18 cellular contexts compared by ENCODE assay signal in the genomic region with DNA sequence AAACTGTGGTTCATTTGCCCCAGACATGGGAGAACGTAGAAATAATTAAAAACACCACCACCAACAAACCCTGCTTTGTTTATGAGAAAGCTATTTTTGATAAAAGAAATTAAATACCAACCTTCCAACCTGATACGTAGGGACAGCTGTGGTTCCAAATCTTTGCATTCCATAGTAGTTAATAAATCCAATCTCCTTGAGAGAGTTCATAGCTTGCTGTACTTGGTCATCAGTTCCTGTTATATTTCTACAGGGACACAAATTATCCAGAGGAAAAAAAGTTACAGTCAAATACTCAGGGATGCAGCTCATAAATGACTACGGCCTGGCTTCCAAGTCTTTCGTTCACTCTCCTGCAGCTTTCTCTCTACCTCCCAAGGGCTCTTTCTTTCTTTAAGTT.
"Had no signal": no experiment of that assay in that cellular context is flagged by ENCODE, and none has a peak within 500 bp of the region (broad histone marks: within the 10 kb centered on the region; RNA-seq: fewer than 3 reads in every experiment).

No MANE protein-coding gene starts in this region.

- H3K4me1 ChIP-seq: esophagus squamous epithelium, right atrium auricular region, tibial nerve had no signal

- H3K9me3 ChIP-seq: esophagus squamous epithelium, right atrium auricular region, tibial nerve had no signal

- H3K4me3 ChIP-seq: cardiac muscle cell, esophagus squamous epithelium, right atrium auricular region, skin epidermis, tibial nerve had no signal

- H3K27me3 ChIP-seq: cardiac muscle cell, esophagus squamous epithelium, right atrium auricular region, tibial nerve had no signal

- H3K9me3 Mint-ChIP-seq: activated B cell treated with CpG ODN at 0.5 μM for 24 hours; activated CD4-positive, alpha-beta memory T cell treated with anti-CD3 and anti-CD28 coated beads for 36 hours; activated T-helper 1 cell treated with anti-CD3 and anti-CD28 coated beads, Interleukin-12 subunit alpha, Interleukin-12 subunit beta, Interleukin-2, Interleukin-4 antibody, amounts not matched to agents 30 ng/mL and 10 ng/mL and 1 ng/mL, durations not matched to agents 14 hours and 24 hours and 36 hours; effector memory CD8-positive, alpha-beta T cell; neural crest cell; stimulated activated naive CD8-positive, alpha-beta T cell treated with anti-CD3 and anti-CD28 coated beads, Interleukin-15, Interleukin-2, amounts not matched to agents 100 ng/mL and 50 ng/mL, for 24 hours had no signal

- H3K27ac ChIP-seq: cardiac muscle cell, esophagus squamous epithelium, right atrium auricular region, skin epidermis, tibial nerve had no signal

- H3K27me3 Mint-ChIP-seq: activated B cell treated with CpG ODN at 0.5 μM for 24 hours; activated CD4-positive, alpha-beta memory T cell treated with anti-CD3 and anti-CD28 coated beads for 36 hours; activated naive CD8-positive, alpha-beta T cell; effector memory CD8-positive, alpha-beta T cell; progenitor cell of endocrine pancreas; stimulated activated naive CD8-positive, alpha-beta T cell treated with anti-CD3 and anti-CD28 coated beads, Interleukin-15, Interleukin-2, amounts not matched to agents 100 ng/mL and 50 ng/mL, for 24 hours had no signal

- H3K4me1 Mint-ChIP-seq: activated B cell treated with CpG ODN at 0.5 μM for 24 hours, neural crest cell had no signal

- H3K4me3 Mint-ChIP-seq: activated B cell treated with CpG ODN at 0.5 μM for 24 hours; activated CD4-positive, alpha-beta memory T cell treated with anti-CD3 and anti-CD28 coated beads for 36 hours; activated naive CD8-positive, alpha-beta T cell; activated T-helper 1 cell treated with anti-CD3 and anti-CD28 coated beads, Interleukin-12 subunit alpha, Interleukin-12 subunit beta, Interleukin-2, Interleukin-4 antibody, amounts not matched to agents 30 ng/mL and 10 ng/mL and 1 ng/mL, durations not matched to agents 14 hours and 24 hours and 36 hours; effector memory CD8-positive, alpha-beta T cell; neural crest cell; stimulated activated naive CD8-positive, alpha-beta T cell treated with anti-CD3 and anti-CD28 coated beads, Interleukin-15, Interleukin-2, amounts not matched to agents 100 ng/mL and 50 ng/mL, for 24 hours had no signal

- H3K27ac Mint-ChIP-seq: activated B cell treated with CpG ODN at 0.5 μM for 24 hours; activated CD4-positive, alpha-beta memory T cell treated with anti-CD3 and anti-CD28 coated beads for 36 hours; activated naive CD8-positive, alpha-beta T cell; activated T-helper 1 cell treated with anti-CD3 and anti-CD28 coated beads, Interleukin-12 subunit alpha, Interleukin-12 subunit beta, Interleukin-2, Interleukin-4 antibody, amounts not matched to agents 30 ng/mL and 10 ng/mL and 1 ng/mL, durations not matched to agents 14 hours and 24 hours and 36 hours; effector memory CD8-positive, alpha-beta T cell; progenitor cell of endocrine pancreas; stimulated activated naive CD8-positive, alpha-beta T cell treated with anti-CD3 and anti-CD28 coated beads, Interleukin-15, Interleukin-2, amounts not matched to agents 100 ng/mL and 50 ng/mL, for 24 hours had no signal

- ATAC-seq: effector memory CD8-positive, alpha-beta T cell had no signal

- H3K36me3 ChIP-seq: right atrium auricular region had no signal

- DNase-seq: activated B cell treated with CpG ODN at 0.5 μM for 24 hours; activated CD4-positive, alpha-beta memory T cell treated with anti-CD3 and anti-CD28 coated beads for 36 hours; activated CD4-positive, alpha-beta T cell treated with anti-CD3 and anti-CD28 coated beads for 4 hours; activated T-cell treated with anti-CD3 and anti-CD28 coated beads for 4 hours; effector memory CD8-positive, alpha-beta T cell; esophagus squamous epithelium; hippocampal formation; islet precursor cell; midbrain had no signal
